1 cellular context compared by ENCODE assay signal in genomic region chr4:2803624-2804448, GRCh38.
TF ChIP-seq lines count a peak whose summit lies in the region.

No MANE protein-coding gene starts in this region.

TF ChIP-seq in HEK293, 187 proteins besides CTCF, POLR2A, EP300 and RAD21 (continued from another document):
- TF ChIP-seq ZBTB49 (tag by site-specific recombination; IDR thresholded peaks at IDR 0.05; ENCODE audit: low read depth) (no peak), ZNF473 (tag by site-specific recombination; IDR thresholded peaks at IDR 0.05) (no peak), ZNF623 (tag by site-specific recombination; IDR thresholded peaks at IDR 0.05) (peak; percentile 99)
TF ChIP-seq in HEK293: peak in this region for 3.
